In the genomic region with DNA sequence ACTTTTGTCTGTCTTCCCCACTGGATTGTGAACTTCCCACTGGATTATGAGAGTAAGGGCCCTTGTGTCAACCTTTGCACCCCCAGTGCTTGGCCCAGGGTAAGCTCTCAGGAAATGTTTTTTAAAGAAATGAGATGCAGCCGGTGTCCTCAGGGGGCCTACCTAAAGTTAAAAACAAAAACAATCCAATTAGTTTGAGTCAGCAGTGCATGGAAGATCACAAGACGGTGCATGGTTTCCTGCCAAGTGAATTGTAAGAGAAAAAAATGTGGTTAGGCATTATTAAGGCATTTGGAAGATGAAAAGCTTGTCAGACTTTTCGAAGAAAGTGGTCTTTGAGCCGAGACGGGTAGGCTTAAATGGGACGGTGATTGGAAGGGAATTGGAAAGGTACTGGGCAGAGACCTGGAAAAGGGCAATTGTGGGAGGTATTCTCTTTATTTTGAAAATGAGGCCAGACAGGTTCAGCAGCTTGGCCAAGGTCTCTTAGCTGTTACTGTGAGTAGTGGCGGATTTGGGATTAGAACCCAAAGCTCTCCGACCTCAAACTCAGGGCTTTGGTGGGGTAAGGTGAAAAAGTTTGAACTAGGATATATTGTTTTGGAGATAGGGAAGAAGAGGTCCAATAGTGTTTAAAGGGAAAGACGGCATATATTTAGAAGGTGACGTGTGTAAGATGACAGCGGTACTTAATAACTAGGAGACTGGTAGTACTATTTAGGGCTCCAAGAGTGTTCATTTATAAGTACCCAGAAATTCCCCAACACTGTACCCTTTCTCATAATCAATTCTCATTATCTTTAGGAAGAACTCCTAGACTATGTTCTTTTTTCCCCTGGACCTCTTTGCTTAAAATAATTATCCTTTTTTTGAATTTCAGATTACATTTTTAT, we compare ENCODE assay signal across 9 cellular contexts. TPM values are rescaled to one million over a fixed set of nuclear protein-coding genes. Genes with fewer than 3 reads are reported as not detected.
DNase-seq lines count a peak whose midpoint lies in the region; ATAC-seq, FAIRE-seq and TF ChIP-seq lines count a peak whose summit lies in the region.
"Had no signal": no experiment of that assay in that cellular context is flagged by ENCODE, and none has a peak within 500 bp of the region (broad histone marks: within the 10 kb centered on the region; RNA-seq: fewer than 3 reads in every experiment).

No MANE protein-coding gene starts in this region.

- no peaks in the 10 kb centered on the region for H3K9me1 ChIP-seq in K562 (ENCODE audit: control insufficient read depth, insufficient read depth, low read length)

- H3K4me1 ChIP-seq in NT2/D1 (ENCODE audit: insufficient read depth, insufficient read length), result no peaks in the 10 kb centered on the region
- H3K4me1 ChIP-seq in K562 (replicated peaks in 1 of 2; ENCODE audit: control insufficient read depth in 2 of 2, insufficient read depth in 2 of 2, low read length in 2 of 2), result peaks cover 9 to 10% of the 10 kb centered on the region in 2 experiments; a peak in 3 of 5 replicates
- H3K4me1 ChIP-seq in iPS-18a (ENCODE audit: control insufficient read depth, low read depth, low read length), result peaks cover 7% of the 10 kb centered on the region
- peaks cover 41 to 50% of the 10 kb centered on the region in 2 donors for H3K4me1 ChIP-seq in gastrocnemius medialis

- peak; percentile 54 for FAIRE-seq in K562 (lab: Jason Lieb, UNC)
- FAIRE-seq: islet of Langerhans had no signal

- intact Hi-C loops in K562 (cut with micrococcal nuclease) (loop anchor here (1.0 to 10.0 kb wide), 3 partner anchors 87 to 870 kb away; no protein-coding TSS in a partner anchor), gastrocnemius medialis (cut with DNase I; ENCODE audit: low total_unique reads) (loop anchor here (2.0 to 5.0 kb wide), 3 partner anchors 48 to 890 kb away; a partner anchor contains a TSS)

- no peaks in the 10 kb centered on the region for H3K9me3 Mint-ChIP-seq in HFFc6

- peaks cover 30% of the 10 kb centered on the region for H3K4me1 Mint-ChIP-seq in HFFc6 (ENCODE audit: low read depth)

- H3K9ac ChIP-seq in NT2/D1 (ENCODE audit: insufficient read length, low read depth) (peak overlapping the region; percentile 79), K562 (ENCODE audit: insufficient read depth in 1 of 2, low read depth in 2 of 2, low read length in 2 of 2) (peak overlapping the region; percentile 89 to 95), iPS-18a (ENCODE audit: low read length) (peak overlapping the region; percentile 60)

- no peak for TF ChIP-seq EP300 in K562 (IDR thresholded peaks at IDR 0.05; ENCODE audit: low read length)

- BruUV-seq in K562 (replicated peaks; lab: Mats Ljungman, UMichigan), result TSS peak; percentile 42

- peaks cover 14% of the 10 kb centered on the region for H3K36me3 Mint-ChIP-seq in HFFc6 (ENCODE audit: low read depth)

- no peak for TF ChIP-seq POLR2A in K562 (conservative IDR thresholded peaks at IDR 0.05)
- TF ChIP-seq POLR2A in gastrocnemius medialis (IDR thresholded peaks at IDR 0.05), result no peak

- no peak for TF ChIP-seq RAD21 in K562 (CRISPR knock-in tag; conservative IDR thresholded peaks at IDR 0.05 in 1 of 2, IDR thresholded peaks at IDR 0.05 in 1 of 2)

- 3% methylated on average over 11 of the region's 11 CpGs for WGBS in K562 (ENCODE audit: insufficient coverage, low coverage, missing lambda C conversion rate)

- TF ChIP-seq CTCF in GM12865 (IDR thresholded peaks at IDR 0.05; ENCODE audit: insufficient read depth, low read depth, low read length, missing control alignments) (no peak), HFFc6 (IDR thresholded peaks at IDR 0.05) (no peak), K562 (IDR thresholded peaks at IDR 0.05 in 2 of 3, conservative IDR thresholded peaks at IDR 0.05 in 1 of 3; ENCODE audit: insufficient read depth in 2 of 3, low read depth in 1 of 3, low read length in 3 of 3) (no peak), gastrocnemius medialis (IDR thresholded peaks at IDR 0.05 in 4 of 5, conservative IDR thresholded peaks at IDR 0.05 in 1 of 5) (no peak)

- H3K27me3 ChIP-seq in NT2/D1 (ENCODE audit: insufficient read depth, insufficient read length) (no peaks in the 10 kb centered on the region), K562 (ENCODE audit: control insufficient read depth in 2 of 2, insufficient read depth in 2 of 2, low read length in 2 of 2) (no peaks in the 10 kb centered on the region), iPS-18a (ENCODE audit: control insufficient read depth, insufficient read depth, low read length) (no peaks in the 10 kb centered on the region), gastrocnemius medialis (no peaks in the 10 kb centered on the region)

- in situ Hi-C loops in K562 (cut with MboI) (no loop called here), gastrocnemius medialis (cut with MboI; ENCODE audit: low sequenced_read_pairs in 4 of 4) (no loop called here)

- H3K36me3 ChIP-seq in NT2/D1 (ENCODE audit: insufficient read depth, insufficient read length, low read length) (peaks cover 33% of the 10 kb centered on the region), K562 (ENCODE audit: control insufficient read depth, insufficient read depth, low read length) (peaks cover 22% of the 10 kb centered on the region), iPS-18a (ENCODE audit: control insufficient read depth, low read depth, low read length) (no peaks in the 10 kb centered on the region), gastrocnemius medialis (no peaks in the 10 kb centered on the region)

- CTCF ChIA-PET in K562 (lab: Yijun Ruan, JAX; ENCODE audit: low intra/inter-chr PET ratio), result interaction anchor here (0.7 kb wide), 1 partner anchor 296 kb away, joined by 3 read pairs; no protein-coding TSS in a partner anchor

- peak overlapping the region; percentile 92 for H3K27ac Mint-ChIP-seq in HFFc6

- H4K20me1 ChIP-seq in K562 (replicated peaks; ENCODE audit: control insufficient read depth, insufficient read depth, low read length), result 0 out of 2 replicates have a peak, but pooled peaks cover 4% of the 10 kb centered on the region

- H3K27ac ChIP-seq in K562 (ENCODE audit: extremely low read depth, low read depth, low read length) (peak overlapping the region; percentile 83), iPS-18a (ENCODE audit: low read length) (peak overlapping the region; percentile 52), gastrocnemius medialis (peak overlapping the region; percentile 92 to 96 (median 94))

- H3K9me3 ChIP-seq in NT2/D1 (ENCODE audit: insufficient read depth, low read length) (no peaks in the 10 kb centered on the region), K562 (replicated peaks; ENCODE audit: control insufficient read depth, insufficient read depth, low read depth, low read length) (peaks cover 2% of the 10 kb centered on the region; the same call in 1 of the 2 replicates), iPS-18a (ENCODE audit: control insufficient read depth, low read depth, low read length) (no peaks in the 10 kb centered on the region), gastrocnemius medialis (no peaks in the 10 kb centered on the region)

- peaks cover 43% of the 10 kb centered on the region for H3K79me2 ChIP-seq in K562 (ENCODE audit: control insufficient read depth, insufficient read depth, low read length)

- DNase-seq in GM12865 (ENCODE audit: low read depth), result peak; percentile 78
- DNase-seq in HFFc6, result peak; percentile 71
- peak; percentile 22 for DNase-seq in NT2/D1 (ENCODE audit: low read depth, low spot score)
- DNase-seq in K562 (ENCODE audit: extremely low read depth in 1 of 4, low spot score in 3 of 4), result peak; percentile 17 to 45 (median 24)
- peak; percentile 16 to 24 for DNase-seq in gastrocnemius medialis
- no peak for DNase-seq in superior temporal gyrus (ENCODE audit: extremely low spot score)
- DNase-seq in NCI-H1436 (lab: John Stamatoyannopoulos, UW), result no peak

- H3K4me3 Mint-ChIP-seq in HFFc6, result peak overlapping the region; percentile 95

- peak overlapping the region; percentile 96 for H3K4me2 ChIP-seq in K562 (ENCODE audit: insufficient read depth, low read length)

- H3K27me3 Mint-ChIP-seq in HFFc6 (ENCODE audit: insufficient read depth), result no peaks in the 10 kb centered on the region

- ATAC-seq in K562 (peak; percentile 46), gastrocnemius medialis (peak; percentile 61 to 72)

- peak overlapping the region; percentile 82 for H2AFZ ChIP-seq in K562 (ENCODE audit: low read depth, low read length)

- POLR2A ChIA-PET in K562 (lab: Yijun Ruan, JAX), result interaction anchor here (0.6 to 4.6 kb wide), 11 partner anchors 10 to 93 kb away, joined by 3 to 40 read pairs (median 4); no protein-coding TSS in a partner anchor

- peak overlapping the region; percentile 76 for H3K4me3 ChIP-seq in GM12865 (ENCODE audit: low read depth, low read length)
- H3K4me3 ChIP-seq in NT2/D1 (ENCODE audit: insufficient read length, low read depth), result peak overlapping the region; percentile 76
- H3K4me3 ChIP-seq in K562, result peak overlapping the region; percentile 70
- peak overlapping the region; percentile 79 for H3K4me3 ChIP-seq in iPS-18a (ENCODE audit: low read length)
- peak overlapping the region; percentile 69 to 87 (median 76) for H3K4me3 ChIP-seq in gastrocnemius medialis

TF ChIP-seq in K562, 482 proteins besides CTCF, POLR2A, EP300 and RAD21 (continues in another document):
- TF ChIP-seq KHSRP (IDR thresholded peaks at IDR 0.05), result no peak
- TF ChIP-seq ZNF830 (CRISPR knock-in tag; IDR thresholded peaks at IDR 0.05), result 0 out of 2 replicates have a peak, but pooled peaks have one; percentile 11

RNA-seq across cellular contexts. Expression of a gene that starts 1.2 kb away (rescaled TPM):
- total RNA-seq in HFFc6 (2021; fragmentation: NEBNext Ultra II Directional; extraction: Animal tissue kit (Norgen Biotek cat#: 25700)), result 10 to 100 TPM; 20.5 to 28.1 (median 22.3) TPM
- 26.5 and 119 TPM in 2 replicates for total RNA-seq in K562 (2011; cell fraction: chromatin; rRNA removed; ENCODE audit: low replicate concordance)
- total RNA-seq in K562 (2011; cell fraction: nucleolus; rRNA removed), result 14.7 and 21.1 TPM in 2 replicates
- total RNA-seq in K562 (2011; cell fraction: nucleoplasm; rRNA removed), result 31.2 and 48.0 TPM in 2 replicates
- total RNA-seq in K562 (2014; rRNA removed), result 14.9 and 20.2 TPM in 2 replicates
- 62.9 and 71.5 TPM in 2 replicates for total RNA-seq in K562 (2014; rRNA removed; fragmentation: Illumina TruSeq; extraction: Trizol)
- 32.1 and 33.0 TPM in 2 replicates for total RNA-seq in K562 (2015; rRNA removed; fragmentation: Illumina TruSeq; extraction: Trizol)
- 46.3 and 51.3 TPM in 2 replicates for total RNA-seq in K562 (2021)
- 49.7 and 69.3 TPM in 2 replicates for polyA plus RNA-seq in K562 (2011; rRNA removed)
- polyA plus RNA-seq in K562 (2011; cell fraction: cytosol; rRNA removed), result 5.4 and 9.4 TPM in 2 replicates
- polyA plus RNA-seq in K562 (2011; cell fraction: nucleus; rRNA removed), result 21.9 and 36.9 TPM in 2 replicates
- 33.2 and 65.1 TPM in 2 replicates for polyA plus RNA-seq in K562 (2012)
- polyA plus RNA-seq in K562 (2014; fragmentation: Illumina TruSeq; extraction: Trizol), result 33.5 and 35.9 TPM in 2 replicates
- polyA plus RNA-seq in K562 (2014; fragmentation: Nextera tagmentation; extraction: Ambion mirVana), result 100 to 1,000 TPM; 127 to 179 TPM
- polyA plus RNA-seq in K562 (2014; rRNA removed), result 44.1 and 49.0 TPM in 2 replicates
- polyA minus RNA-seq in K562 (2011; rRNA and poly(A)+ RNA removed), result 46.9 and 49.1 TPM in 2 replicates
- 8.4 and 15.0 TPM in 2 replicates for polyA minus RNA-seq in K562 (2011; cell fraction: cytosol; rRNA and poly(A)+ RNA removed)
- polyA minus RNA-seq in K562 (2011; cell fraction: nucleus; rRNA and poly(A)+ RNA removed), result 77.4 and 99.6 TPM in 2 replicates
- total RNA-seq in gastrocnemius medialis, result 10 to 100 TPM; 12.6 to 18.9 (median 15.4) TPM

Comparison
In these comparisons a context has a peak if more than half of its experiments do, and no peak if none do; other contexts are left out.
1. DNase-seq: peak in GM12865 (single experiment), HFFc6 (single experiment), NT2/D1 (single experiment), K562 (4 of 4) and gastrocnemius medialis (2 of 2); none in superior temporal gyrus (single experiment) and NCI-H1436 (single experiment).
2. Peak in every context shown above with its lines, with median percentiles within 50 percentile points of each other: H3K4me3 ChIP-seq, H3K9ac ChIP-seq and H3K27ac ChIP-seq.